Comparison of ENCODE assay signal across 10 cellular contexts in the genomic region with DNA sequence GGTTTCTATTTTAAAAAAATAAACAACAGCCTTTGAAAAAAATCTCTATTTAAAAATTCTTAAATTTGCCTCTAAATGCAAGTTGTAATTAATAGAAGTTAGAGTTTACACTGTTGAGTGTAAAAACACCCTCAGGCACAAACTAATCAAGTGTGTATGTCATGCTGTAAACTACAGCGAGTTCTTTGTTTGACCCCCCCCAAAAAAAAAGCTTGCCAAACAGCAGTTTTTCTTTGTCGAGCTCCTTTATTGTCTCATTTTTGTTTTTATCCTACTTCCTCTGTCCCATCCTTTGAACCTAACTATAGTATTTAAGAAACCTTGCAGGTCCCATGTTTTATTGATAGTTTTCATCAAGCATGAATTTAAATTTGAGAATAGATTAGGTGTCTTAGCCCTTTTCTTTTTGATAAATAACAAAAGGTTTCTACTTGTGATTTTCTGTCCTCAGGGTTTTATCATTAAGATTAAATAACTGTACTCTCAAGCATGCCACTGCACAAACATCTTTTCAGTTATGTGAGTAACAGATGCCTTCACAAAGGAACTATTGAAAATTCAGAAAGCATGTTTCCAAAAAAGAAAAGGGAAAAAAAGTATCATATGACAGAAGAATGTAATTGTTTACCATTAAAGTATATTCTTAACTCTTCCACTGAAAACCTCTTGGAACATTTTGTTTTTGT.
A peak's percentile ranks its signal among the peaks of the same experiment; 100 is the strongest.
DNase-seq lines count a peak whose midpoint lies in the region; ATAC-seq, FAIRE-seq and TF ChIP-seq lines count a peak whose summit lies in the region.
"Had no signal": no experiment of that assay in that cellular context is flagged by ENCODE, and none has a peak within 500 bp of the region (broad histone marks: within the 10 kb centered on the region; RNA-seq: fewer than 3 reads in every experiment).

No MANE protein-coding gene starts in this region.

- ATAC-seq in GM19328 (IDR thresholded peaks at IDR 0.05; ENCODE audit: unreplicated experiment) (no peak), right lobe of liver (no peak)

- H3K9me3 Mint-ChIP-seq in HFFc6 (peaks cover 4% of the 10 kb centered on the region; the same call in 1 of the 2 replicates), nephron progenitor cell (no peaks in the 10 kb centered on the region)
- H3K9me3 Mint-ChIP-seq: endodermal cell had no signal

- H3K4me3 Mint-ChIP-seq in HFFc6: peak overlapping the region; percentile 76
- no peak overlapping the region for H3K4me3 Mint-ChIP-seq in nephron progenitor cell
- H3K4me3 Mint-ChIP-seq: endodermal cell had no signal

- H3K27me3 Mint-ChIP-seq in HFFc6 (ENCODE audit: insufficient read depth) (peaks cover 32% of the 10 kb centered on the region), nephron progenitor cell (ENCODE audit: low read depth, poor library complexity) (no peaks in the 10 kb centered on the region)

- H3K27ac Mint-ChIP-seq in HFFc6 (peak overlapping the region; percentile 89), nephron progenitor cell (peak overlapping the region; percentile 40)
- H3K27ac Mint-ChIP-seq: endodermal cell had no signal

- H3K27me3 ChIP-seq in brain microvascular endothelial cell (replicated peaks): no peaks in the 10 kb centered on the region
- no peaks in the 10 kb centered on the region for H3K27me3 ChIP-seq in right lobe of liver

- H3K36me3 Mint-ChIP-seq in HFFc6 (ENCODE audit: low read depth): peaks cover 83% of the 10 kb centered on the region
- H3K36me3 Mint-ChIP-seq in nephron progenitor cell (ENCODE audit: low read depth): peaks cover 75% of the 10 kb centered on the region

- intact Hi-C loops in right lobe of liver (cut with DNase I): no loop called here

- no peak for TF ChIP-seq CTCF in HFFc6 (IDR thresholded peaks at IDR 0.05)
- no peak for TF ChIP-seq CTCF in brain microvascular endothelial cell (IDR thresholded peaks at IDR 0.05; ENCODE audit: low read depth, low read length, missing control alignments)
- TF ChIP-seq CTCF in nephron progenitor cell (IDR thresholded peaks at IDR 0.05): no peak
- no peak for TF ChIP-seq CTCF in right lobe of liver (IDR thresholded peaks at IDR 0.05)

- no peak overlapping the region for H3K4me3 ChIP-seq in brain microvascular endothelial cell (ENCODE audit: low read depth, low read length)
- H3K4me3 ChIP-seq in right lobe of liver: no peak overlapping the region

- 32% methylated on average over 2 of the region's 2 CpGs for WGBS in right lobe of liver (ENCODE audit: insufficient coverage, low coverage, low lambda C conversion rate, missing lambda C conversion rate)

- FAIRE-seq in A204.1 (lab: Jason Lieb, UNC): peak; percentile 23

- no peaks in the 10 kb centered on the region for H3K9me3 ChIP-seq in right lobe of liver

- H3K4me1 Mint-ChIP-seq in HFFc6 (ENCODE audit: low read depth) (peaks cover 97% of the 10 kb centered on the region), nephron progenitor cell (peaks cover 25% of the 10 kb centered on the region)
- H3K4me1 Mint-ChIP-seq: endodermal cell had no signal

- H3K4me1 ChIP-seq in right lobe of liver: peaks cover 0 to 12% (median 0%) of the 10 kb centered on the region in 4 donors

- H3K36me3 ChIP-seq in brain microvascular endothelial cell (replicated peaks) (peaks cover 21% of the 10 kb centered on the region), right lobe of liver (peaks cover 0 to 4% (median under 1%) of the 10 kb centered on the region in 4 donors)

- no peak for DNase-seq in HFFc6
- no peak for DNase-seq in brain microvascular endothelial cell
- DNase-seq in nephron progenitor cell: no peak
- no peak for DNase-seq in GF-D8 (lab: John Stamatoyannopoulos, UW)
- DNase-seq in GM19238 (ENCODE audit: insufficient read length, low spot score): no peak
- no peak for DNase-seq in right lobe of liver
- DNase-seq: endodermal cell; NK-92 treated with Interleukin-12 subunit alpha and Interleukin-12 subunit beta, amount 100 ng/mL, for 24 hours had no signal

- TF ChIP-seq POLR2A in right lobe of liver (IDR thresholded peaks at IDR 0.05): no peak

- in situ Hi-C loops in brain microvascular endothelial cell (cut with HindIII; ENCODE audit: low pct_ligation_motif_present, low sequenced_read_pairs): loop anchor here (25.0 kb wide), 1 partner anchor 160 kb away; no protein-coding TSS in a partner anchor

- H3K27ac ChIP-seq in brain microvascular endothelial cell: peak overlapping the region; percentile 47
- no peak overlapping the region for H3K27ac ChIP-seq in right lobe of liver
